10 cellular contexts compared by ENCODE assay signal in the genomic region with DNA sequence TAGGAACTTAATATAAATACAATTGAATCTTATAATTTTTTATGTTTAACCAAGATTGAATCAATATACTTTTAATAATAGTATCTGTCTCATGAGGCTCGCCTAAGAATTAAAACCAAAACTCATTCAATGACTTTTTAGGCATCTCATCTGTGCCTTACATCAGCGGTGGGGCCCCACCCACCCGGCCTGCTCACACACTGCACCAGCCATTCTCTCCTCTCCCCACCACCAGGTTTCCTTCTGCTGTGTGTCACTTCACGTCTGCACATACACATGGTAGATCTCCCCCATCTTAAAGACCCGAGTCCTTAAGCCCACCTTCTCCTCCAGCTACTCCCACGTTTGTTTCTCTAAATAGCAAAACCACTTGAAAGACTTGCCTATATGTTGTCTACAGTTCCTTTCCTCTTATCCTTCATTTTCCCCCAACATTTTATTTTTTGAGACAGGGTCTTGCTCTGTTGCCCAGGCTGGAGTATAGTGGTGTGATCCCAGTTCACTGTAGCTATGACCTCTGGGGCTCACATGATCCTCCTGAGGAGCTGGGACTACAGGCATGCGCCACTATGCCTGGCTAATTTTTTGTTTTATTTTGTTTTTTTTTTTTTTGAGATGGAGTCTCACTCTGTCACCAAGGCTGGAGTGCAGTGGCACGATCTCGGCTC.
DNase-seq lines count a peak whose midpoint lies in the region; ATAC-seq and TF ChIP-seq lines count a peak whose summit lies in the region.
"Had no signal": no experiment of that assay in that cellular context is flagged by ENCODE, and none has a peak within 500 bp of the region (broad histone marks: within the 10 kb centered on the region; RNA-seq: fewer than 3 reads in every experiment).

No MANE protein-coding gene starts in this region.

- H3K9me3 Mint-ChIP-seq in activated naive CD4-positive, alpha-beta T cell treated with anti-CD3 and anti-CD28 coated beads, Interleukin-2, amount 50 U/mL, for 72 hours, result no peaks in the 10 kb centered on the region

- peaks cover 44% of the 10 kb centered on the region for H3F3A ChIP-seq in DOHH2 (ENCODE audit: control insufficient read depth, insufficient read depth)

- TF ChIP-seq CTCF in DOHH2 (IDR thresholded peaks at IDR 0.05; ENCODE audit: low read depth, low read length, poor library complexity, severe bottlenecking), result no peak

- peak overlapping the region; percentile 94 for H3K27ac ChIP-seq in DOHH2 (ENCODE audit: low read depth, low read length)
- H3K27ac ChIP-seq: C4-2B had no signal

- H4K20me1 ChIP-seq in DOHH2 (ENCODE audit: control insufficient read depth, insufficient read depth, low read depth, low read length), result no peaks in the 10 kb centered on the region; the same call in 1 of the 2 replicates

- peak overlapping the region; percentile 37 for H3K4me3 ChIP-seq in DOHH2 (ENCODE audit: low read length)

- peaks cover 32% of the 10 kb centered on the region for H3K36me3 ChIP-seq in DOHH2 (ENCODE audit: control insufficient read depth, low read length)

- ATAC-seq in activated naive CD4-positive, alpha-beta T cell treated with anti-CD3 and anti-CD28 coated beads, Interleukin-2, amount 50 U/mL, for 72 hours, result peak; percentile 70 to 84
- ATAC-seq in HG03460 (IDR thresholded peaks at IDR 0.05; ENCODE audit: unreplicated experiment) (no peak), GM19351 (IDR thresholded peaks at IDR 0.05; ENCODE audit: unreplicated experiment) (no peak), HG03378 (IDR thresholded peaks at IDR 0.05; ENCODE audit: unreplicated experiment) (no peak)

- peak; percentile 49 for DNase-seq in activated CD4-positive, CD25-positive, alpha-beta regulatory T cell treated with anti-CD3 and anti-CD28 coated beads, Interleukin-2, amount 50 U/mL, for 16 hours (ENCODE audit: low read depth, low spot score)
- DNase-seq in activated naive CD4-positive, alpha-beta T cell treated with anti-CD3 and anti-CD28 coated beads, Interleukin-2, amount 50 U/mL, for 72 hours (ENCODE audit: low spot score in 2 of 2), result peak in 1 of 2 donors; percentile 63
- DNase-seq in stimulated activated CD4-positive, alpha-beta T cell treated with anti-CD3 and anti-CD28 coated beads, Interleukin-15, amount 100 ng/mL, for 1 hour (ENCODE audit: low read depth in 1 of 2, low spot score in 1 of 2), result peak; percentile 40 to 64
- no peak for DNase-seq in nucleus accumbens (lab: John Stamatoyannopoulos, UW)
- DNase-seq: right cardiac atrium had no signal

- no peaks in the 10 kb centered on the region for H3K9me3 ChIP-seq in DOHH2 (ENCODE audit: control insufficient read depth, insufficient read depth, low read length)

- H3K36me3 Mint-ChIP-seq in activated naive CD4-positive, alpha-beta T cell treated with anti-CD3 and anti-CD28 coated beads, Interleukin-2, amount 50 U/mL, for 72 hours, result peaks cover 5 to 32% of the 10 kb centered on the region in 2 donors

- H3K4me2 ChIP-seq in DOHH2 (ENCODE audit: low read length), result peak overlapping the region; percentile 57

- H3K79me2 ChIP-seq in DOHH2 (ENCODE audit: control insufficient read depth, low read length), result peaks cover 94% of the 10 kb centered on the region

- no peaks in the 10 kb centered on the region for H3K27me3 ChIP-seq in DOHH2 (ENCODE audit: control insufficient read depth, low read length)

- no peaks in the 10 kb centered on the region for H3K9me2 ChIP-seq in DOHH2 (replicated peaks; ENCODE audit: control insufficient read depth, low read length)

- H3K27ac Mint-ChIP-seq in activated naive CD4-positive, alpha-beta T cell treated with anti-CD3 and anti-CD28 coated beads, Interleukin-2, amount 50 U/mL, for 72 hours, result peak overlapping the region; percentile 84 to 96

- H3K4me1 ChIP-seq in DOHH2 (ENCODE audit: control insufficient read depth, low read length), result peaks cover 95% of the 10 kb centered on the region

Comparison
In these comparisons a context has a peak if more than half of its experiments do, and no peak if none do; other contexts are left out.
1. DNase-seq: peak in activated CD4-positive, CD25-positive, alpha-beta regulatory T cell treated with anti-CD3 and anti-CD28 coated beads, Interleukin-2, amount 50 U/mL, for 16 hours (single experiment) and stimulated activated CD4-positive, alpha-beta T cell treated with anti-CD3 and anti-CD28 coated beads, Interleukin-15, amount 100 ng/mL, for 1 hour (2 of 2); none in nucleus accumbens (0 of 56).
2. ATAC-seq: peak in activated naive CD4-positive, alpha-beta T cell treated with anti-CD3 and anti-CD28 coated beads, Interleukin-2, amount 50 U/mL, for 72 hours (2 of 2); none in HG03460 (single experiment), GM19351 (single experiment) and HG03378 (single experiment).